In the genomic region with DNA sequence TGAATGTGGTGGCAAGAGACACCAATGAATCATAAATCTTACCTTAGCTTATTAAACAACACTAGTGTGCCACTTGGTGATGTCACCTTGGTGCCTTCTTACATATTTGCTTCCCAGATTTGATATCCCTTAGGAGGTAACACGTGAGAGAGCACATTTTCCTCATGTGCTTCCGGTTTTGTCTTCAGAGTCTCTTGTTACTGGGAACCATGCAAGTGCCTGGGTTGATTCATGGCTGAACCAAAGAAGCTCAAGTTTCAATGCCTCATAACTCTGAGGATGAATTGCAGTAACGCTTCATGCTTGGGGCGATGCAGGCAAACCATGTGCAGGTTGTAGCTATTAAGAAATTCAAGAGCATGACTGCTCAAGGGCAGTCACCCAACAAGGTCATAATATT, we compare ENCODE assay signal across 1 cellular context.
TF ChIP-seq lines count a peak whose summit lies in the region.

No MANE protein-coding gene starts in this region.

TF ChIP-seq in IMR-90, 13 proteins besides CTCF, POLR2A, EP300 and RAD21 (continued from another document):
- TF ChIP-seq, protein P1, sequence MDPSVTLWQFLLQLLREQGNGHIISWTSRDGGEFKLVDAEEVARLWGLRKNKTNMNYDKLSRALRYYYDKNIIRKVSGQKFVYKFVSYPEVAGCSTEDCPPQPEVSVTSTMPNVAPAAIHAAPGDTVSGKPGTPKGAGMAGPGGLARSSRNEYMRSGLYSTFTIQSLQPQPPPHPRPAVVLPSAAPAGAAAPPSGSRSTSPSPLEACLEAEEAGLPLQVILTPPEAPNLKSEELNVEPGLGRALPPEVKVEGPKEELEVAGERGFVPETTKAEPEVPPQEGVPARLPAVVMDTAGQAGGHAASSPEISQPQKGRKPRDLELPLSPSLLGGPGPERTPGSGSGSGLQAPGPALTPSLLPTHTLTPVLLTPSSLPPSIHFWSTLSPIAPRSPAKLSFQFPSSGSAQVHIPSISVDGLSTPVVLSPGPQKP (IDR thresholded peaks at IDR 0.05; ENCODE audit: borderline replicate concordance, low read depth, low read length) = no peak
- TF ChIP-seq, protein P2, sequence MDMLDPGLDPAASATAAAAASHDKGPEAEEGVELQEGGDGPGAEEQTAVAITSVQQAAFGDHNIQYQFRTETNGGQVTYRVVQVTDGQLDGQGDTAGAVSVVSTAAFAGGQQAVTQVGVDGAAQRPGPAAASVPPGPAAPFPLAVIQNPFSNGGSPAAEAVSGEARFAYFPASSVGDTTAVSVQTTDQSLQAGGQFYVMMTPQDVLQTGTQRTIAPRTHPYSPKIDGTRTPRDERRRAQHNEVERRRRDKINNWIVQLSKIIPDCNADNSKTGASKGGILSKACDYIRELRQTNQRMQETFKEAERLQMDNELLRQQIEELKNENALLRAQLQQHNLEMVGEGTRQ (IDR thresholded peaks at IDR 0.05; ENCODE audit: low read depth, low read length) = no peak
- TF ChIP-seq CEBPB (IDR thresholded peaks at IDR 0.05; ENCODE audit: low read depth, low read length) (no peak), RCOR1 (IDR thresholded peaks at IDR 0.05; ENCODE audit: insufficient replicate concordance, low read length) (no peak), NFE2L2 (IDR thresholded peaks at IDR 0.05; ENCODE audit: low read depth, low read length) (no peak), MXI1 (IDR thresholded peaks at IDR 0.05; ENCODE audit: borderline replicate concordance, low read depth, low read length) (no peak)
TF ChIP-seq in IMR-90: peak in this region for 0.
